ENCODE assay signal across 17 cellular contexts in the genomic region with DNA sequence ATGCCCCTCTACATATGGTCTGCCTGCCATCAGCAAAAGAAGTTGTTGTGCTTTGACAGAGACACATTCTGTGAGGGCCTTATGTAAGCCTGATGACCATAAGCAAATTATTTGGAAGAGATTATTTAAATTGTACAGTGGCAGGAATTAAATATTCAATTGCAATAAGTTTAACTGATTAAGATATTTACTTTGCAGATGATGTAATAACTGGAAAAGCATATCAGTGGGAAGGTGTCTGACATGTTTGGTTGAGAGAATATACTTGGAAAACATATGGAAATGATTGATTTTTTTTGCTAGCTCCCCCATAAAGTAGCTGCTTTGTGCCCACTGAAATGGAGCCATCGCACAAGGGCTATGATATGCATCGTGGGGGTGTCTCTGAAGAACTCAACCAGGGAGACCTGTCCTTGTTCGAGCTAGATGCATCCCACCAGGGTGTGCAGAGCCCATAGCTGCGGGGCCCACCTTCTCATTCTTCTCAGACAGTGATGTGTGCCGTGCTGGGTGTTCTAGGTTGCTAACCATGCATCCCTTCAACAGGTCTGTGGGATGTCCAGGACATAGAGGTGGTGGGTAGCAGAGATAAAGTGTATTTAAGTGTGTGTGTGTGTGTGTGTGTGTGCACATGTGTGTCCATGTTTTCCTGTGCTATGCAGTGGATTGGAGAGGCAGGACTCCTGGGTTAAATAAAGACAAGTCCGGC.
A peak's percentile ranks its signal among the peaks of the same experiment; 100 is the strongest.
DNase-seq lines count a peak whose midpoint lies in the region; ATAC-seq and TF ChIP-seq lines count a peak whose summit lies in the region.
"Had no signal": no experiment of that assay in that cellular context is flagged by ENCODE, and none has a peak within 500 bp of the region (broad histone marks: within the 10 kb centered on the region; RNA-seq: fewer than 3 reads in every experiment).

No MANE protein-coding gene starts in this region.

- no peaks in the 10 kb centered on the region for H3K9me3 ChIP-seq in SK-N-SH
- no peaks in the 10 kb centered on the region for H3K9me3 ChIP-seq in hepatocyte (ENCODE audit: low read depth)
- no peaks in the 10 kb centered on the region for H3K9me3 ChIP-seq in transverse colon
- H3K9me3 ChIP-seq: BE2C had no signal

- ATAC-seq in SK-N-SH treated with all-trans-retinoic acid at 6 μM for 48 hours: no peak
- ATAC-seq in activated CD8-positive, alpha-beta memory T cell treated with anti-CD3 and anti-CD28 coated beads, Interleukin-2, amount 10 ng/mL, durations not matched to agents 7 days and 5 days: no peak
- ATAC-seq: PC-3 had no signal

- CTCF ChIA-PET in SK-N-SH (lab: Yijun Ruan, JAX): no interaction called here
- CTCF ChIA-PET in activated CD8-positive, alpha-beta memory T cell treated with anti-CD3 and anti-CD28 coated beads, Interleukin-2, amount 10 ng/mL, durations not matched to agents 7 days and 5 days (lab: Charles Lee): no interaction called here

- H3K27ac ChIP-seq in SK-N-SH (ENCODE audit: low read depth in 2 of 2, low read length in 1 of 2) (no peak overlapping the region), hepatocyte (peak overlapping the region; percentile 8), transverse colon (peak overlapping the region in 3 of 4 donors; percentile 72 to 85 (median 74))
- H3K27ac ChIP-seq: 22Rv1 had no signal

- peaks cover 6% of the 10 kb centered on the region for H3F3A ChIP-seq in SK-N-SH (replicated peaks; ENCODE audit: insufficient read depth)

- H3K27ac Mint-ChIP-seq in neural crest cell (ENCODE audit: unreplicated experiment): peak overlapping the region; percentile 69
- H3K27ac Mint-ChIP-seq in activated CD8-positive, alpha-beta memory T cell treated with anti-CD3 and anti-CD28 coated beads, Interleukin-2, amount 10 ng/mL, durations not matched to agents 7 days and 5 days: no peak overlapping the region
- H3K27ac Mint-ChIP-seq: CD4-positive, alpha-beta T cell had no signal

- no peak for TF ChIP-seq CTCF in SK-N-SH (IDR thresholded peaks at IDR 0.05)
- no peak for TF ChIP-seq CTCF in hepatocyte (IDR thresholded peaks at IDR 0.05; ENCODE audit: poor library complexity)
- no peak for TF ChIP-seq CTCF in neural crest cell (conservative IDR thresholded peaks at IDR 0.05)
- no peak for TF ChIP-seq CTCF in transverse colon (IDR thresholded peaks at IDR 0.05)

- H3K27me3 Mint-ChIP-seq in neural crest cell (ENCODE audit: low read depth): no peaks in the 10 kb centered on the region
- H3K27me3 Mint-ChIP-seq in activated CD8-positive, alpha-beta memory T cell treated with anti-CD3 and anti-CD28 coated beads, Interleukin-2, amount 10 ng/mL, durations not matched to agents 7 days and 5 days: no peaks in the 10 kb centered on the region

- TF ChIP-seq POLR2A in transverse colon (IDR thresholded peaks at IDR 0.05): no peak

- H3K79me2 ChIP-seq in SK-N-SH (ENCODE audit: insufficient read depth): no peaks in the 10 kb centered on the region
- H3K79me2 ChIP-seq in hepatocyte: no peaks in the 10 kb centered on the region

- H3K9me2 ChIP-seq in SK-N-SH: no peaks in the 10 kb centered on the region
- H3K9me2 ChIP-seq in hepatocyte (replicated peaks; ENCODE audit: insufficient read depth): no peaks in the 10 kb centered on the region

- DNase-seq in SK-N-SH (no peak), hepatocyte (ENCODE audit: low spot score) (no peak), neural crest cell (ENCODE audit: low read depth, low spot score) (no peak), transverse colon (no peak), NCI-H748 (lab: John Stamatoyannopoulos, UW; ENCODE audit: unreplicated experiment) (no peak), NCI-H1930 (lab: John Stamatoyannopoulos, UW) (no peak)
- DNase-seq in activated CD8-positive, alpha-beta memory T cell treated with anti-CD3 and anti-CD28 coated beads, Interleukin-2, amount 10 ng/mL, durations not matched to agents 7 days and 5 days: no peak
- DNase-seq: BE2C; CD4-positive, alpha-beta T cell; DMS53; NCI-H1105; NCI-H187; NCI-H748 treated with DMSO at 0.1 percent for 48 hours; PC-3 had no signal

- H3K36me3 Mint-ChIP-seq in neural crest cell (ENCODE audit: low read depth): peaks cover 3% of the 10 kb centered on the region
- no peaks in the 10 kb centered on the region for H3K36me3 Mint-ChIP-seq in activated CD8-positive, alpha-beta memory T cell treated with anti-CD3 and anti-CD28 coated beads, Interleukin-2, amount 10 ng/mL, durations not matched to agents 7 days and 5 days

- in situ Hi-C loops in transverse colon (cut with MboI; ENCODE audit: low pct_ligation_motif_present in 1 of 4, low pct_unique_long_range_greater_than_20kb in 1 of 4, low sequenced_read_pairs in 3 of 4): no loop called here

- H2AFZ ChIP-seq in SK-N-SH (ENCODE audit: low read depth): 0 out of 2 replicates have a peak overlapping the region, but pooled peaks have one; percentile 54
- H2AFZ ChIP-seq in hepatocyte: no peak overlapping the region

- H3K4me3 Mint-ChIP-seq in neural crest cell: peak overlapping the region; percentile 71
- H3K4me3 Mint-ChIP-seq in activated CD8-positive, alpha-beta memory T cell treated with anti-CD3 and anti-CD28 coated beads, Interleukin-2, amount 10 ng/mL, durations not matched to agents 7 days and 5 days: no peak overlapping the region
- H3K4me3 Mint-ChIP-seq: CD4-positive, alpha-beta T cell; H9 had no signal

- no peaks in the 10 kb centered on the region for H3K9me3 Mint-ChIP-seq in neural crest cell
- H3K9me3 Mint-ChIP-seq in activated CD8-positive, alpha-beta memory T cell treated with anti-CD3 and anti-CD28 coated beads, Interleukin-2, amount 10 ng/mL, durations not matched to agents 7 days and 5 days (ENCODE audit: low read depth): no peaks in the 10 kb centered on the region
- H3K9me3 Mint-ChIP-seq: CD4-positive, alpha-beta T cell; H9 had no signal

- H3K4me1 ChIP-seq in SK-N-SH (ENCODE audit: control insufficient read depth in 1 of 2, insufficient read depth in 2 of 2, low read depth in 1 of 2, low read length in 1 of 2): peaks cover 0 to 11% of the 10 kb centered on the region in 2 experiments; a peak in 1 of 4 replicates
- peaks cover 19% of the 10 kb centered on the region for H3K4me1 ChIP-seq in hepatocyte (ENCODE audit: insufficient read depth)
- peaks cover 15 to 32% (median 21%) of the 10 kb centered on the region in 4 donors for H3K4me1 ChIP-seq in transverse colon
- H3K4me1 ChIP-seq: BE2C had no signal

- H3K4me3 ChIP-seq in SK-N-SH (ENCODE audit: low read depth in 2 of 2, low read length in 1 of 2) (no peak overlapping the region), hepatocyte (no peak overlapping the region), transverse colon (no peak overlapping the region)

- TF ChIP-seq RAD21 in SK-N-SH (IDR thresholded peaks at IDR 0.05; ENCODE audit: low read length): no peak

- H3K9ac ChIP-seq in SK-N-SH: no peak overlapping the region

- POLR2A ChIA-PET in SK-N-SH (lab: Yijun Ruan, JAX): no interaction called here

- intact Hi-C loops in transverse colon (cut with DNase I; ENCODE audit: low total_unique reads): loop anchor here (10.0 kb wide), 1 partner anchor 230 kb away; no protein-coding TSS in a partner anchor

- H3K4me2 ChIP-seq in SK-N-SH (no peak overlapping the region), hepatocyte (no peak overlapping the region)

- no peaks in the 10 kb centered on the region for H3K27me3 ChIP-seq in SK-N-SH (ENCODE audit: insufficient read depth)
- H3K27me3 ChIP-seq in hepatocyte: no peaks in the 10 kb centered on the region
- H3K27me3 ChIP-seq in transverse colon: no peaks in the 10 kb centered on the region
- H3K27me3 ChIP-seq: BE2C had no signal

- TF ChIP-seq EP300 in SK-N-SH (IDR thresholded peaks at IDR 0.05; ENCODE audit: borderline replicate concordance in 1 of 2, low read depth in 1 of 2, low read length in 1 of 2) (no peak), transverse colon (IDR thresholded peaks at IDR 0.05; ENCODE audit: low read depth) (no peak)

- H4K20me1 ChIP-seq in SK-N-SH (ENCODE audit: insufficient read depth) (no peaks in the 10 kb centered on the region), hepatocyte (ENCODE audit: insufficient read depth, poor library complexity, severe bottlenecking) (no peaks in the 10 kb centered on the region)

- WGBS in SK-N-SH (ENCODE audit: low lambda C conversion rate): 94% methylated on average over 3 of the region's 6 CpGs
- 93% methylated on average over 6 of the region's 6 CpGs for WGBS in hepatocyte (ENCODE audit: low lambda C conversion rate, missing lambda C conversion rate)
- WGBS in transverse colon (ENCODE audit: low coverage in 1 of 2), 2 donors: 89 to 90% methylated on average over 2 to 6 of the region's 6 CpGs

- no peaks in the 10 kb centered on the region for H3K36me3 ChIP-seq in SK-N-SH (replicated peaks in 1 of 2; ENCODE audit: control insufficient read depth in 1 of 2, insufficient read depth in 2 of 2, low read length in 1 of 2)
- H3K36me3 ChIP-seq in hepatocyte (replicated peaks; ENCODE audit: insufficient read depth, low read depth): no peaks in the 10 kb centered on the region
- no peaks in the 10 kb centered on the region for H3K36me3 ChIP-seq in transverse colon
- H3K36me3 ChIP-seq: BE2C had no signal

- peaks cover 57% of the 10 kb centered on the region for H3K4me1 Mint-ChIP-seq in neural crest cell
- H3K4me1 Mint-ChIP-seq in activated CD8-positive, alpha-beta memory T cell treated with anti-CD3 and anti-CD28 coated beads, Interleukin-2, amount 10 ng/mL, durations not matched to agents 7 days and 5 days: no peaks in the 10 kb centered on the region

TF ChIP-seq in SK-N-SH, 30 proteins besides CTCF, POLR2A, EP300 and RAD21 (continues in another document):
- TF ChIP-seq FOSL2 (IDR thresholded peaks at IDR 0.05; ENCODE audit: borderline replicate concordance, low read depth) (no peak), FOXJ3 (CRISPR knock-in tag; IDR thresholded peaks at IDR 0.05) (no peak)

TF ChIP-seq in SK-N-SH treated with all-trans-retinoic acid at 6 μM for 48 hours, 23 proteins besides CTCF, POLR2A, EP300 and RAD21:
- TF ChIP-seq GLIS3 (CRISPR knock-in tag; IDR thresholded peaks at IDR 0.05): no peak
- TF ChIP-seq ZNF565 (CRISPR knock-in tag; conservative IDR thresholded peaks at IDR 0.05; ENCODE audit: low read depth): no peak
- TF ChIP-seq POU6F1 (CRISPR knock-in tag; IDR thresholded peaks at IDR 0.05; ENCODE audit: borderline replicate concordance, low read depth): no peak
- no peak for TF ChIP-seq ZNF70 (CRISPR knock-in tag; IDR thresholded peaks at IDR 0.05)
- no peak for TF ChIP-seq TCF4 (CRISPR knock-in tag; IDR thresholded peaks at IDR 0.05; ENCODE audit: borderline replicate concordance)

Comparison
In these comparisons a context has a peak if more than half of its experiments do, and no peak if none do; other contexts are left out.
1. H3K27ac ChIP-seq: peak in hepatocyte (single experiment) and transverse colon (3 of 4); none in SK-N-SH (0 of 2).